ENCODE assay signal across 28 cellular contexts in genomic region chr10:101748496-101748895, GRCh38. TPM values are rescaled to one million over a fixed set of nuclear protein-coding genes. Genes with fewer than 3 reads are reported as not detected.
"Had no signal": no experiment of that assay in that cellular context is flagged by ENCODE, and none has a peak within 500 bp of the region (broad histone marks: within the 10 kb centered on the region; RNA-seq: fewer than 3 reads in every experiment).

No MANE protein-coding gene starts in this region.

- H3K4me3 ChIP-seq: hepatocyte, left ventricle myocardium inferior, lung, mucosa of descending colon, right atrium auricular region, right lobe of liver, smooth muscle cell, stomach, thoracic aorta, tibial artery, upper lobe of right lung, uterus had no signal

- H3K27me3 ChIP-seq: hepatocyte, right atrium auricular region, right lobe of liver, upper lobe of right lung, uterus had no signal

- H3K4me1 Mint-ChIP-seq: naive thymus-derived CD4-positive, alpha-beta T cell; stimulated activated naive B cell treated with anti-CD40 and anti-IgM and Interleukin-4, amounts not matched to agents 10 μg/mL and 1 μg/mL and 100 μg/mL, for 72 hours had no signal

- H3K4me1 ChIP-seq: left ventricle myocardium inferior, parathyroid adenoma, right atrium auricular region, right lobe of liver, stomach, tibial artery, uterus had no signal

- H3K9ac ChIP-seq: parathyroid adenoma had no signal

- H3K36me3 ChIP-seq: left ventricle myocardium inferior, neutrophil, right atrium auricular region, right lobe of liver, stomach, thoracic aorta, tibial artery, upper lobe of right lung, uterus had no signal

- DNase-seq: left ventricle myocardium inferior; midbrain; mucosa of descending colon; naive thymus-derived CD4-positive, alpha-beta T cell; occipital lobe; right lobe of liver; stimulated activated CD4-positive, alpha-beta T cell treated with anti-CD3 and anti-CD28 coated beads, Interleukin-1b, Interleukin-23, amount 100 ng/mL, for 48 hours; stimulated activated CD4-positive, alpha-beta T cell treated with anti-CD3 and anti-CD28 coated beads, Interleukin-2, amount 100 ng/mL, for 48 hours; stimulated activated naive B cell treated with anti-CD40 and anti-IgM and Interleukin-4, amounts not matched to agents 10 μg/mL and 1 μg/mL and 100 μg/mL, for 72 hours; stimulated activated naive CD8-positive, alpha-beta T cell treated with anti-CD3 and anti-CD28 coated beads, Interleukin-15, Interleukin-2, amounts not matched to agents 100 U/mL and 50 U/mL, for 24 hours; stomach; tibial artery; upper lobe of right lung; uterus had no signal

- H3K9me3 Mint-ChIP-seq: naive thymus-derived CD4-positive, alpha-beta T cell; natural killer cell treated with Interleukin-12 subunit alpha and Interleukin-12 subunit beta and Interleukin-15 and Interleukin-18, amount 100 ng/mL, for 72 hours; stimulated activated naive B cell treated with anti-CD40 and anti-IgM and Interleukin-4, amounts not matched to agents 10 μg/mL and 1 μg/mL and 100 μg/mL, for 72 hours had no signal

- H3K4me2 ChIP-seq: hepatocyte, smooth muscle cell had no signal

- H3K4me3 Mint-ChIP-seq: naive thymus-derived CD4-positive, alpha-beta T cell; natural killer cell treated with Interleukin-12 subunit alpha and Interleukin-12 subunit beta and Interleukin-15 and Interleukin-18, amount 100 ng/mL, for 72 hours; stimulated activated naive B cell treated with anti-CD40 and anti-IgM and Interleukin-4, amounts not matched to agents 10 μg/mL and 1 μg/mL and 100 μg/mL, for 72 hours had no signal

- H3K27ac Mint-ChIP-seq: naive thymus-derived CD4-positive, alpha-beta T cell; natural killer cell treated with Interleukin-12 subunit alpha and Interleukin-12 subunit beta and Interleukin-15 and Interleukin-18, amount 100 ng/mL, for 72 hours; stimulated activated naive B cell treated with anti-CD40 and anti-IgM and Interleukin-4, amounts not matched to agents 10 μg/mL and 1 μg/mL and 100 μg/mL, for 72 hours had no signal

- ATAC-seq: mucosa of descending colon; naive thymus-derived CD4-positive, alpha-beta T cell; natural killer cell treated with Interleukin-12 subunit alpha and Interleukin-12 subunit beta and Interleukin-15 and Interleukin-18, amount 100 ng/mL, for 72 hours; right lobe of liver; stimulated activated naive B cell treated with anti-CD40 and anti-IgM and Interleukin-4, amounts not matched to agents 10 μg/mL and 1 μg/mL and 100 μg/mL, for 72 hours; stimulated activated naive CD8-positive, alpha-beta T cell treated with anti-CD3 and anti-CD28 coated beads, Interleukin-15, Interleukin-2, amounts not matched to agents 100 U/mL and 50 U/mL, for 24 hours; upper lobe of right lung had no signal

- H3K79me2 ChIP-seq: hepatocyte, parathyroid adenoma had no signal

- H3K36me3 Mint-ChIP-seq: naive thymus-derived CD4-positive, alpha-beta T cell; natural killer cell treated with Interleukin-12 subunit alpha and Interleukin-12 subunit beta and Interleukin-15 and Interleukin-18, amount 100 ng/mL, for 72 hours; stimulated activated naive B cell treated with anti-CD40 and anti-IgM and Interleukin-4, amounts not matched to agents 10 μg/mL and 1 μg/mL and 100 μg/mL, for 72 hours had no signal

- H3K27ac ChIP-seq: hepatocyte, left ventricle myocardium inferior, neutrophil, parathyroid adenoma, right atrium auricular region, right lobe of liver, stomach, thoracic aorta, tibial artery, upper lobe of right lung, uterus had no signal

- H3K9me3 ChIP-seq: left ventricle myocardium inferior, mucosa of descending colon, neutrophil, right atrium auricular region, right lobe of liver, stomach, thoracic aorta, tibial artery, upper lobe of right lung, uterus had no signal

RNA-seq across cellular contexts. Expression of gene FGF8, which starts 27.4 kb away (rescaled TPM):
- total RNA-seq: hepatocyte; kidney epithelial cell; left ventricle myocardium inferior; lower leg skin; lung; mesenteric fat pad; mucosa of descending colon; naive thymus-derived CD4-positive, alpha-beta T cell; natural killer cell treated with Interleukin-12 subunit alpha and Interleukin-12 subunit beta and Interleukin-15 and Interleukin-18, amount 100 ng/mL, for 72 hours; occipital lobe; osteocyte; pulmonary artery endothelial cell; renal cortical epithelial cell; right atrium auricular region; right lobe of liver; smooth muscle cell; stomach; thoracic aorta; uterus had no signal
- polyA plus RNA-seq: hepatocyte; naive thymus-derived CD4-positive, alpha-beta T cell; smooth muscle cell; stomach had no signal
